In genomic region chr11:102317768-102318103, GRCh38 we compare ENCODE assay signal across 8 cellular contexts. TPM values are rescaled to one million over a fixed set of nuclear protein-coding genes. Genes with fewer than 3 reads are reported as not detected.
A peak's percentile ranks its signal among the peaks of the same experiment; 100 is the strongest.
DNase-seq lines count a peak whose midpoint lies in the region; ATAC-seq, FAIRE-seq and TF ChIP-seq lines count a peak whose summit lies in the region.

No MANE protein-coding gene starts in this region.

- CTCF ChIA-PET in AG04450 (lab: Charles Lee) = interaction anchor here (0.7 kb wide), 1 partner anchor 28 kb away, joined by 3 read pairs; no protein-coding TSS in a partner anchor
- CTCF ChIA-PET in IMR-90 (lab: Yijun Ruan, JAX) = no interaction called here

- no peaks in the 10 kb centered on the region for H3K36me3 ChIP-seq in IMR-90 (ENCODE audit: control insufficient read depth, insufficient read depth, low read length)
- H3K36me3 ChIP-seq in colonic mucosa = no peaks in the 10 kb centered on the region
- H3K36me3 ChIP-seq in mucosa of stomach (ENCODE audit: control insufficient read depth, insufficient read depth, low read length) = no peaks in the 10 kb centered on the region

- peak overlapping the region; percentile 85 for H2AFZ ChIP-seq in IMR-90 (replicated peaks; ENCODE audit: low read length, poor library complexity)

- H3K4me1 ChIP-seq in IMR-90 (ENCODE audit: control insufficient read depth, insufficient read depth, low read length) (peaks cover 5% of the 10 kb centered on the region), colonic mucosa (peaks cover 9% of the 10 kb centered on the region), mucosa of stomach (ENCODE audit: control insufficient read depth, insufficient read depth, low read length) (peaks cover 50% of the 10 kb centered on the region)

- H3K27ac ChIP-seq in AG04450 (ENCODE audit: low read depth, low read length) (peak overlapping the region; percentile 54), IMR-90 (ENCODE audit: insufficient read depth, low read length) (no peak overlapping the region), colonic mucosa (peak overlapping the region; percentile 85)

- H2BK5ac ChIP-seq in IMR-90 (ENCODE audit: low read depth, low read length, poor library complexity, severe bottlenecking) = no peak overlapping the region

- peak overlapping the region; percentile 74 for H3K4me3 ChIP-seq in AG04450 (ENCODE audit: low read depth, low read length)
- H3K4me3 ChIP-seq in IMR-90 (ENCODE audit: insufficient read depth, low read depth, low read length) = peak overlapping the region; percentile 59
- peak overlapping the region; percentile 46 for H3K4me3 ChIP-seq in colonic mucosa
- peak overlapping the region; percentile 43 for H3K4me3 ChIP-seq in mucosa of stomach (ENCODE audit: low read length)

- no peak overlapping the region for H3K56ac ChIP-seq in IMR-90 (ENCODE audit: extremely low read depth, insufficient read depth, low read length)

- BruUV-seq in IMR-90 (replicated peaks; lab: Mats Ljungman, UMichigan) = no TSS peak

- DNase-seq in AG04450 (ENCODE audit: low read depth, low spot score) (no peak), IMR-90 (no peak), colonic mucosa (no peak), RCC 7860 (ENCODE audit: low spot score) (no peak), GM03348 (ENCODE audit: low spot score) (no peak), NCI-H2029 treated with DMSO at 0.1 percent for 48 hours (lab: John Stamatoyannopoulos, UW) (no peak), retina (no peak)

- intact Hi-C loops in IMR-90 (cut with micrococcal nuclease) = no loop called here
- intact Hi-C loops in colonic mucosa (cut with DNase I) = no loop called here

- peak overlapping the region; percentile 48 for H3K23ac ChIP-seq in IMR-90 (ENCODE audit: low read depth, low read length)

- H2AK9ac ChIP-seq in IMR-90 (replicated peaks; ENCODE audit: low read depth, low read length, poor library complexity) = peak overlapping the region; percentile 60

- FAIRE-seq in RCC 7860 (lab: Jason Lieb, UNC) = no peak

- peak overlapping the region; percentile 49; the same call in 1 of the 2 replicates for H2BK120ac ChIP-seq in IMR-90 (ENCODE audit: low read depth, low read length)

- H3K4me2 ChIP-seq in IMR-90 (ENCODE audit: low read depth, low read length) = peak overlapping the region; percentile 70

- in situ Hi-C loops in IMR-90 (cut with MboI; ENCODE audit: low sequenced_read_pairs) = no loop called here

- H2BK20ac ChIP-seq in IMR-90 (ENCODE audit: low read depth, low read length) = no peak overlapping the region

- H3K79me1 ChIP-seq in IMR-90 (ENCODE audit: low read depth in 1 of 2, low read length in 2 of 2) = peaks cover 0 to 16% of the 10 kb centered on the region in 2 experiments; a peak in 2 of 4 replicates

- peaks cover 7% of the 10 kb centered on the region; the same call in 1 of the 2 replicates for H3K9me1 ChIP-seq in IMR-90 (ENCODE audit: insufficient read depth, low read length)

- POLR2A ChIA-PET in AG04450 (lab: Yijun Ruan, JAX) (no interaction called here), IMR-90 (lab: Charles Lee; ENCODE audit: unreplicated experiment) (no interaction called here)

- no peak for TF ChIP-seq RAD21 in IMR-90 (IDR thresholded peaks at IDR 0.05; ENCODE audit: low read length)

- H3K27me3 ChIP-seq in AG04450 (ENCODE audit: control insufficient read depth, insufficient read depth, low read length) (no peaks in the 10 kb centered on the region), IMR-90 (ENCODE audit: control insufficient read depth, insufficient read depth, low read length) (no peaks in the 10 kb centered on the region), colonic mucosa (no peaks in the 10 kb centered on the region), mucosa of stomach (ENCODE audit: control insufficient read depth, insufficient read depth, low read length) (no peaks in the 10 kb centered on the region)

- WGBS in IMR-90 (ENCODE audit: extremely low coverage in 2 of 2, insufficient read length in 1 of 2), 2 experiments = 39% methylated on average over 2 of the region's 7 CpGs; no CpG with 5 or more reads in 1 of the 2 experiments

- no peaks in the 10 kb centered on the region for H4K20me1 ChIP-seq in IMR-90 (ENCODE audit: insufficient read depth, low read length)

- H3K4ac ChIP-seq in IMR-90 (ENCODE audit: low read depth, low read length) = peak overlapping the region; percentile 12; the same call in 1 of the 2 replicates

- no peak overlapping the region for H3K18ac ChIP-seq in IMR-90 (ENCODE audit: low read depth, low read length)

- dilution Hi-C loops in IMR-90 (cut with HindIII; ENCODE audit: low sequenced_read_pairs, unreplicated experiment) = no loop called here

- peak overlapping the region; percentile 50; the same call in 1 of the 3 replicates for H2BK15ac ChIP-seq in IMR-90 (ENCODE audit: low read depth, low read length)

- H3K9me3 ChIP-seq in AG04450 (ENCODE audit: control insufficient read depth, insufficient read depth, low read length) = no peaks in the 10 kb centered on the region
- no peaks in the 10 kb centered on the region for H3K9me3 ChIP-seq in IMR-90 (ENCODE audit: control insufficient read depth, insufficient read depth, low read length)
- H3K9me3 ChIP-seq in colonic mucosa = no peaks in the 10 kb centered on the region
- no peaks in the 10 kb centered on the region for H3K9me3 ChIP-seq in mucosa of stomach (ENCODE audit: control insufficient read depth, low read length)

- no peak for TF ChIP-seq CTCF in AG04450 (IDR thresholded peaks at IDR 0.05; ENCODE audit: low read depth, low read length)
- TF ChIP-seq CTCF in IMR-90 (conservative IDR thresholded peaks at IDR 0.05; ENCODE audit: low read depth, low read length) = no peak
- no peak for TF ChIP-seq CTCF in colonic mucosa (IDR thresholded peaks at IDR 0.05)

- no peak overlapping the region; a peak in 1 of 4 replicates for H4K8ac ChIP-seq in IMR-90 (ENCODE audit: low read depth in 2 of 2, low read length in 2 of 2)

- no peak overlapping the region for H4K5ac ChIP-seq in IMR-90 (ENCODE audit: low read depth, low read length)

- no peak overlapping the region for H2AK5ac ChIP-seq in IMR-90 (ENCODE audit: low read depth, low read length)

- ATAC-seq in IMR-90 (ENCODE audit: low read depth) = no peak

- H3K9ac ChIP-seq in IMR-90 (ENCODE audit: low read depth, low read length) (no peak overlapping the region), colonic mucosa (ENCODE audit: low read depth in 2 of 2, low read length in 2 of 2) (peak overlapping the region; percentile 85 to 86), mucosa of stomach (ENCODE audit: low read length) (peak overlapping the region; percentile 77)

- no peak for TF ChIP-seq POLR2A in IMR-90 (IDR thresholded peaks at IDR 0.05; ENCODE audit: low read depth, low read length)

- H4K91ac ChIP-seq in IMR-90 (ENCODE audit: insufficient read depth, low read depth, low read length) = no peak overlapping the region

- peak overlapping the region; percentile 69 for H3K14ac ChIP-seq in IMR-90 (replicated peaks; ENCODE audit: low read depth, low read length)

TF ChIP-seq in IMR-90, 13 proteins besides CTCF, POLR2A, EP300 and RAD21:
- TF ChIP-seq RFX5 (IDR thresholded peaks at IDR 0.05; ENCODE audit: low read depth, low read length) (no peak), FOS (IDR thresholded peaks at IDR 0.05; ENCODE audit: low read depth, low read length) (no peak), NFE2L2 (IDR thresholded peaks at IDR 0.05; ENCODE audit: low read depth, low read length) (no peak), BHLHE40 (IDR thresholded peaks at IDR 0.05; ENCODE audit: low read depth, low read length) (no peak), CEBPB (IDR thresholded peaks at IDR 0.05; ENCODE audit: low read depth, low read length) (no peak), CHD1 (IDR thresholded peaks at IDR 0.05; ENCODE audit: low read depth, low read length) (no peak), RCOR1 (IDR thresholded peaks at IDR 0.05; ENCODE audit: insufficient replicate concordance, low read length) (no peak), SMC3 (IDR thresholded peaks at IDR 0.05; ENCODE audit: low read depth, low read length) (no peak)

RNA-seq across cellular contexts. Expression of gene BIRC3, which starts 0.5 kb away (rescaled TPM):
- 2.8 and 3.5 TPM in 2 replicates for polyA plus RNA-seq in AG04450 (2011; rRNA removed)
- polyA minus RNA-seq in AG04450 (2011; rRNA and poly(A)+ RNA removed) = 0.78 and 2.1 TPM in 2 replicates
- 5.0 and 6.4 TPM in 2 replicates for total RNA-seq in IMR-90 (2012; rRNA removed)
- 1.3 and 2.2 TPM in 2 replicates for polyA plus RNA-seq in IMR-90 (2012; rRNA removed)
- polyA plus RNA-seq in IMR-90 (2012; cell fraction: cytosol; rRNA removed) = 0.25 and 0.29 TPM in 2 replicates
- polyA plus RNA-seq in IMR-90 (2012; cell fraction: nucleus; rRNA removed; ENCODE audit: low replicate concordance) = 0.07 and 0.97 TPM in 2 replicates
- total RNA-seq in colonic mucosa = 10 to 100 TPM; 14.8 to 66.3 TPM

RNA-seq across cellular contexts. Expression of gene BIRC2, which starts 29.3 kb away (rescaled TPM):
- polyA plus RNA-seq in AG04450 (2011; rRNA removed) (53.2 and 64.3 TPM in 2 replicates), IMR-90 (2012; rRNA removed) (40.4 and 48.0 TPM in 2 replicates)
- 30.7 and 59.6 TPM in 2 replicates for polyA minus RNA-seq in AG04450 (2011; rRNA and poly(A)+ RNA removed)
- total RNA-seq in IMR-90 (2012; rRNA removed) (112 and 204 TPM in 2 replicates), colonic mucosa (10 to 100 TPM; 34.1 to 59.5 TPM)
- 9.2 and 19.6 TPM in 2 replicates for polyA plus RNA-seq in IMR-90 (2012; cell fraction: cytosol; rRNA removed)
- 8.4 and 78.2 TPM in 2 replicates for polyA plus RNA-seq in IMR-90 (2012; cell fraction: nucleus; rRNA removed; ENCODE audit: low replicate concordance)
